ENCODE assay signal across 8 cellular contexts in the genomic region with DNA sequence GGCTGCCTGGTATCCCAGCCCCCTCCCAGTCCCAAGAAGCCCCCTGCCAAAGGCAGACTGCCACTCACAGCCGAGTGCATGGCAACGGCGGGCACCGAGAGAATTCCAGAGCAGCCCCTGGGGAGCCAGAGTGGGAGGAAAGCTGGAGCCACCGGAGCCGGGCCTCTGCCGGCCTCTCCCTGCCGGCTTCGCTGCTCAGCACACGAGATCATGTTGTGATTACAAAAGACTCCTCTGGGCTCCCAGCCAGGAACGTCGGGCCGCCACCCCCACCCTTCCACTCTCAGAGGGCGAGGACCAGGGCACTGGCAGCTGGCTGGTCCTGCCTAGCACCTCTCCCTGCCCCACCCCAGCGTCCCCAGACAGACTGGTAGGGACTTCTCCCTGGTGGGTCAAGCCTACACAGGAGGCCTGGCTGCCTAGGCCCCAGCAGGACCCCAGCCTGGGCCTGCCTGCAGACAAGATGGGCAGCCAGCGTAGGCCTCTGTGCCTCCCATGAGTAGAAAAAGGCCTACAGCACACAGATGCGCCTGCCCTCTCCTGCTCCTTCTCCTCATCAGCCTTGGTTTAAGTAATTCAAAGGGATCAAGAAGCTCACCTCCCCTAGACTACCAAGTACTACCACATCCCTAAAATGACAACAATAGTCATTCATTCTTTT. TPM values are rescaled to one million over a fixed set of nuclear protein-coding genes. Genes with fewer than 3 reads are reported as not detected.
DNase-seq lines count a peak whose midpoint lies in the region; ATAC-seq and TF ChIP-seq lines count a peak whose summit lies in the region.

A gene (minus strand): TSS at position 200 of the 661 bp plus-strand sequence. CDS start 120 bp downstream, at position 80.

- no peaks in the 10 kb centered on the region for H4K20me1 ChIP-seq in hepatocyte (ENCODE audit: insufficient read depth, poor library complexity, severe bottlenecking)

- H3K36me3 ChIP-seq in hepatocyte (replicated peaks; ENCODE audit: insufficient read depth, low read depth) (no peaks in the 10 kb centered on the region), gastrocnemius medialis (peaks cover 0 to 12% of the 10 kb centered on the region in 2 donors)

- peak; percentile 78 to 80 for ATAC-seq in gastrocnemius medialis
- no peak for ATAC-seq in HG03460 (IDR thresholded peaks at IDR 0.05; ENCODE audit: unreplicated experiment)

- H2AFZ ChIP-seq in hepatocyte, result peak within 1 kb of the TSS; percentile 21

- intact Hi-C loops in gastrocnemius medialis (cut with DNase I; ENCODE audit: low total_unique reads), result loop anchor here (1.0 to 5.0 kb wide), 2 partner anchors 27 to 41 kb away; a partner anchor contains a TSS

- no peaks in the 10 kb centered on the region for H3K9me3 ChIP-seq in hepatocyte (ENCODE audit: low read depth)
- H3K9me3 ChIP-seq in gastrocnemius medialis, result no peaks in the 10 kb centered on the region

- peak within 1 kb of the TSS; percentile 49 for H3K4me3 ChIP-seq in astrocyte of the spinal cord (ENCODE audit: low read depth, low read length)
- H3K4me3 ChIP-seq in hepatocyte, result no peak within 1 kb of the TSS
- peak within 1 kb of the TSS; percentile 54 to 70 (median 68) for H3K4me3 ChIP-seq in gastrocnemius medialis

- no peak within 1 kb of the TSS for H3K27ac Mint-ChIP-seq in activated naive CD4-positive, alpha-beta T cell treated with anti-CD3 and anti-CD28 coated beads, Interleukin-2, amount 10 ng/mL, durations not matched to agents 7 days and 5 days

- H3K36me3 Mint-ChIP-seq in activated naive CD4-positive, alpha-beta T cell treated with anti-CD3 and anti-CD28 coated beads, Interleukin-2, amount 10 ng/mL, durations not matched to agents 7 days and 5 days, result no peaks in the 10 kb centered on the region

- in situ Hi-C loops in astrocyte of the spinal cord (cut with HindIII; ENCODE audit: low sequenced_read_pairs), result no loop called here
- in situ Hi-C loops in gastrocnemius medialis (cut with MboI; ENCODE audit: low sequenced_read_pairs in 4 of 4), result loop anchor here in 1 of 4 donors (10.0 kb wide), 1 partner anchor 84 kb away; no protein-coding TSS in a partner anchor

- H3K4me3 Mint-ChIP-seq in activated naive CD4-positive, alpha-beta T cell treated with anti-CD3 and anti-CD28 coated beads, Interleukin-2, amount 10 ng/mL, durations not matched to agents 7 days and 5 days, result no peak within 1 kb of the TSS

- H3K27me3 ChIP-seq in hepatocyte (no peaks in the 10 kb centered on the region), gastrocnemius medialis (no peaks in the 10 kb centered on the region)

- peak within 1 kb of the TSS; percentile 70 for H3K4me2 ChIP-seq in hepatocyte

- H3K27ac ChIP-seq in hepatocyte (peak within 1 kb of the TSS; percentile 96), gastrocnemius medialis (peak within 1 kb of the TSS; percentile 98 to 100 (median 99))

- DNase-seq in EL (peak; percentile 89), NCI-H226 (peak; percentile 69), astrocyte of the spinal cord (ENCODE audit: low read depth, low spot score) (peak; percentile 83), hepatocyte (ENCODE audit: low spot score) (peak; percentile 91), gastrocnemius medialis (peak; percentile 91 to 97)
- DNase-seq in activated CD4-positive, alpha-beta T cell treated with anti-CD3 and anti-CD28 coated beads, Interleukin-2, amount 50 U/mL, for 4 hours, result no peak
- no peak for DNase-seq in activated naive CD4-positive, alpha-beta T cell treated with anti-CD3 and anti-CD28 coated beads, Interleukin-2, amount 10 ng/mL, durations not matched to agents 7 days and 5 days

- H3K9me2 ChIP-seq in hepatocyte (replicated peaks; ENCODE audit: insufficient read depth), result no peaks in the 10 kb centered on the region

- no peak for TF ChIP-seq CTCF in astrocyte of the spinal cord (IDR thresholded peaks at IDR 0.05; ENCODE audit: low read depth, low read length)
- TF ChIP-seq CTCF in hepatocyte (IDR thresholded peaks at IDR 0.05; ENCODE audit: poor library complexity), result no peak
- TF ChIP-seq CTCF in gastrocnemius medialis (IDR thresholded peaks at IDR 0.05 in 4 of 5, conservative IDR thresholded peaks at IDR 0.05 in 1 of 5), result no peak

- H3K4me1 ChIP-seq in hepatocyte (ENCODE audit: insufficient read depth) (peaks cover 45% of the 10 kb centered on the region), gastrocnemius medialis (peaks cover 53 to 61% of the 10 kb centered on the region in 2 donors)

- 34% methylated on average over 15 of the region's 17 CpGs for WGBS in hepatocyte (ENCODE audit: low lambda C conversion rate, missing lambda C conversion rate)

- peak; percentile 89 to 90 for TF ChIP-seq POLR2A in gastrocnemius medialis (IDR thresholded peaks at IDR 0.05)

- H3K9me3 Mint-ChIP-seq in activated naive CD4-positive, alpha-beta T cell treated with anti-CD3 and anti-CD28 coated beads, Interleukin-2, amount 10 ng/mL, durations not matched to agents 7 days and 5 days, result no peaks in the 10 kb centered on the region

- peaks cover 10% of the 10 kb centered on the region for H3K4me1 Mint-ChIP-seq in activated naive CD4-positive, alpha-beta T cell treated with anti-CD3 and anti-CD28 coated beads, Interleukin-2, amount 10 ng/mL, durations not matched to agents 7 days and 5 days

- no peaks in the 10 kb centered on the region for H3K79me2 ChIP-seq in hepatocyte

- CTCF ChIA-PET in activated naive CD4-positive, alpha-beta T cell treated with anti-CD3 and anti-CD28 coated beads, Interleukin-2, amount 10 ng/mL, durations not matched to agents 7 days and 5 days (lab: Charles Lee), result interaction anchor here (0.8 to 14.2 kb wide), 9 partner anchors 8 to 166 kb away, joined by 3 to 425 read pairs (median 8); a partner anchor contains a TSS

- H3K27me3 Mint-ChIP-seq in activated naive CD4-positive, alpha-beta T cell treated with anti-CD3 and anti-CD28 coated beads, Interleukin-2, amount 10 ng/mL, durations not matched to agents 7 days and 5 days, result peaks cover 10% of the 10 kb centered on the region

RNA-seq across cellular contexts. Expression of the gene that starts here (rescaled TPM):
- total RNA-seq in hepatocyte (1.8 and 4.0 TPM in 2 replicates), gastrocnemius medialis (10 to 100 TPM; 14.4 to 55.1 (median 20.5) TPM)
- polyA plus RNA-seq in hepatocyte, result 5.3 and 7.6 TPM in 2 replicates

Comparison
In these comparisons a context has a peak if more than half of its experiments do, and no peak if none do; other contexts are left out.
1. DNase-seq: peak in EL (single experiment), NCI-H226 (single experiment), astrocyte of the spinal cord (single experiment), hepatocyte (single experiment) and gastrocnemius medialis (2 of 2); none in activated CD4-positive, alpha-beta T cell treated with anti-CD3 and anti-CD28 coated beads, Interleukin-2, amount 50 U/mL, for 4 hours (0 of 2) and activated naive CD4-positive, alpha-beta T cell treated with anti-CD3 and anti-CD28 coated beads, Interleukin-2, amount 10 ng/mL, durations not matched to agents 7 days and 5 days (single experiment).